10 cellular contexts compared by ENCODE assay signal in the genomic region with DNA sequence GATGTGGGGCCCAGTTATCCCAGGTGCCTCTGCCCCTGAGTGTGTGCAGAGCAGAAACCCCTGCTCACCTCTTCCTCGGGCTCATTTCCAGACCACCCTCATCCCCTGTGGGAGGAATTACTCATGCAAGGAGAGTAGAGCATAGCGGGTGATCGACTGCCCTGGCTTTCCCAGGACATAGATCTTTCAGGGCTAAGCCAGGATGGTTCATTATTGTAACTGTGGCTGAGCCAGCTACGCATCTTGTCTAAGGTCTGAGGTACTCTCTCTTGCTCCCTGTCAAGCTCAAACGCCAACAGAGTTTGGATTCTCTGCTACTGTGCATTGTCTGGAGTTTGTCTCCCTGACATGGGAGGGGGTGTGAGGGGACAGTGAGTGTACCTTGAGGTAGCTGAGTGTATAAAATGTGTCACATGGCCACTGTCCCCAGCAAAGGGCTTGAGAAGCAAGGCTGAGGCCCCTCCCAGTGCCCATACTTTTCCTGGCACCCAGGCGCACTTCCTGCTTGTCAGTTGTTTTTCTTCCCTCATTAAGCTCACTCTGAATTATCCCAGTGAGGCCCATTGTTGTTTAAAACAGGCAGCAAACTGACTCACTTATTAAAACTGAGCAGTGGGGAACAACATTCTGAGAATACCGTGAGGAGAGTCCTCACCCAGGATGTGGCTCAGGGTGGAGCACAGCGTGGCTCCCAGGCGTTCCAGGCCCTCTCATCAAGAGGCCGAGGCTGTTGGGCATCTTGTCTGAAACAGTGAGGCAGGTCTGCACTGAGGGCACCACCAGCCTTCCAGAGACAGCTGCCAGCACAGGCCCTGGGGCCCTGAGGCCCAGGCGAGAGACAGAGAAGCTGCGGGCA.
DNase-seq lines count a peak whose midpoint lies in the region; ATAC-seq and TF ChIP-seq lines count a peak whose summit lies in the region.
"Had no signal": no experiment of that assay in that cellular context is flagged by ENCODE, and none has a peak within 500 bp of the region (broad histone marks: within the 10 kb centered on the region; RNA-seq: fewer than 3 reads in every experiment).

No MANE protein-coding gene starts in this region.

- TF ChIP-seq CTCF in chondrocyte (IDR thresholded peaks at IDR 0.05) (no peak), Peyer's patch (IDR thresholded peaks at IDR 0.05) (no peak), psoas muscle (IDR thresholded peaks at IDR 0.05) (no peak)

- peak overlapping the region; percentile 57 for H3K27ac Mint-ChIP-seq in chondrocyte (ENCODE audit: unreplicated experiment)
- H3K27ac Mint-ChIP-seq: activated CD4-positive, alpha-beta T cell treated with anti-CD3 and anti-CD28 coated beads for 36 hours had no signal

- H3K27me3 Mint-ChIP-seq in chondrocyte (ENCODE audit: low read depth), result no peaks in the 10 kb centered on the region

- no peaks in the 10 kb centered on the region for H3K36me3 Mint-ChIP-seq in chondrocyte (ENCODE audit: low read depth)

- intact Hi-C loops in psoas muscle (cut with DNase I), result no loop called here

- H3K4me1 Mint-ChIP-seq in chondrocyte (ENCODE audit: low read depth), result peaks cover 51% of the 10 kb centered on the region
- H3K4me1 Mint-ChIP-seq: activated CD4-positive, alpha-beta T cell treated with anti-CD3 and anti-CD28 coated beads for 36 hours had no signal

- ATAC-seq in HG03342 (IDR thresholded peaks at IDR 0.05; ENCODE audit: unreplicated experiment) (no peak), psoas muscle (no peak)
- ATAC-seq: activated CD4-positive, alpha-beta T cell treated with anti-CD3 and anti-CD28 coated beads for 36 hours had no signal

- no peaks in the 10 kb centered on the region for H3K36me3 ChIP-seq in mesodermal cell (ENCODE audit: control insufficient read depth, insufficient read depth, low read length)
- H3K36me3 ChIP-seq in Peyer's patch, result no peaks in the 10 kb centered on the region
- no peaks in the 10 kb centered on the region for H3K36me3 ChIP-seq in psoas muscle (ENCODE audit: insufficient read depth in 1 of 2, low read depth in 1 of 2)

- H3K27ac ChIP-seq in mesodermal cell (ENCODE audit: low read depth, low read length, severe bottlenecking), result peak overlapping the region; percentile 84
- H3K27ac ChIP-seq in Peyer's patch, result peak overlapping the region in 2 of 4 donors; percentile 13 to 23
- H3K27ac ChIP-seq in psoas muscle, result no peak overlapping the region

- H3K9me3 Mint-ChIP-seq in chondrocyte (ENCODE audit: low read depth), result no peaks in the 10 kb centered on the region

- no peak for TF ChIP-seq POLR2A in Peyer's patch (IDR thresholded peaks at IDR 0.05)

- peaks cover 42% of the 10 kb centered on the region for H3K4me1 ChIP-seq in mesodermal cell (ENCODE audit: control insufficient read depth, insufficient read depth, low read length, poor library complexity, severe bottlenecking)
- H3K4me1 ChIP-seq in Peyer's patch, result no peaks in the 10 kb centered on the region
- H3K4me1 ChIP-seq in psoas muscle, result peaks cover 14% of the 10 kb centered on the region

- H3K27me3 ChIP-seq in Peyer's patch (no peaks in the 10 kb centered on the region), psoas muscle (ENCODE audit: insufficient read depth in 3 of 3, low read length in 2 of 3) (no peaks in the 10 kb centered on the region)

- peak; percentile 40; the same call in 1 of the 2 replicates for TF ChIP-seq EP300 in Ishikawa (IDR thresholded peaks at IDR 0.05; ENCODE audit: borderline replicate concordance)

- no peak overlapping the region for H3K4me3 ChIP-seq in mesodermal cell (ENCODE audit: extremely low read depth, insufficient read depth, low read length, poor library complexity, severe bottlenecking)
- H3K4me3 ChIP-seq in Peyer's patch, result no peak overlapping the region
- H3K4me3 ChIP-seq in psoas muscle, result no peak overlapping the region

- TF ChIP-seq RAD21 in Ishikawa (IDR thresholded peaks at IDR 0.05; ENCODE audit: low read depth), result no peak

- H3K4me3 Mint-ChIP-seq in chondrocyte (ENCODE audit: unreplicated experiment), result no peak overlapping the region
- H3K4me3 Mint-ChIP-seq: activated CD4-positive, alpha-beta T cell treated with anti-CD3 and anti-CD28 coated beads for 36 hours had no signal

- 74 to 76% methylated on average over 10 to 11 of the region's 12 CpGs for WGBS in mesodermal cell (ENCODE audit: insufficient coverage in 2 of 2), 2 experiments
- 78 to 83% (median 81%) methylated on average over 12 of the region's 12 CpGs for WGBS in psoas muscle, 3 donors

- peak; percentile 55 for DNase-seq in AG20443 (ENCODE audit: low spot score)
- no peak for DNase-seq in chondrocyte (ENCODE audit: low spot score)
- DNase-seq in Peyer's patch, result no peak
- no peak for DNase-seq in psoas muscle
- no peak for DNase-seq in T-helper 9 cell
- DNase-seq: activated CD4-positive, alpha-beta T cell treated with anti-CD3 and anti-CD28 coated beads for 36 hours; MM.1S had no signal

- H3K9me3 ChIP-seq in mesodermal cell (ENCODE audit: control insufficient read depth, low read length) (no peaks in the 10 kb centered on the region), Peyer's patch (no peaks in the 10 kb centered on the region), psoas muscle (no peaks in the 10 kb centered on the region)

TF ChIP-seq in Ishikawa, 13 proteins besides CTCF, POLR2A, EP300 and RAD21:
- TF ChIP-seq NFIC (IDR thresholded peaks at IDR 0.05) (peak; percentile 35; the same call in 1 of the 2 replicates), ZBTB7A (IDR thresholded peaks at IDR 0.05; ENCODE audit: low read depth) (no peak), TAF1 (IDR thresholded peaks at IDR 0.05; ENCODE audit: low read depth) (no peak), CEBPB (IDR thresholded peaks at IDR 0.05) (no peak), CREB1 (IDR thresholded peaks at IDR 0.05; ENCODE audit: low read depth) (no peak), FOXM1 (IDR thresholded peaks at IDR 0.05; ENCODE audit: borderline replicate concordance, low read depth) (peak; percentile 45; the same call in 1 of the 2 replicates), TEAD4 (IDR thresholded peaks at IDR 0.05) (peak; percentile 38; the same call in 1 of the 2 replicates), REST (IDR thresholded peaks at IDR 0.05; ENCODE audit: low read depth) (no peak), EGR1 (IDR thresholded peaks at IDR 0.05) (no peak), YY1 (IDR thresholded peaks at IDR 0.05; ENCODE audit: low read depth) (no peak), TCF12 (IDR thresholded peaks at IDR 0.05; ENCODE audit: low read depth) (peak; percentile 44; the same call in 1 of the 2 replicates)
- TF ChIP-seq, protein P1, sequence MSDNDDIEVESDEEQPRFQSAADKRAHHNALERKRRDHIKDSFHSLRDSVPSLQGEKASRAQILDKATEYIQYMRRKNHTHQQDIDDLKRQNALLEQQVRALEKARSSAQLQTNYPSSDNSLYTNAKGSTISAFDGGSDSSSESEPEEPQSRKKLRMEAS (IDR thresholded peaks at IDR 0.05), result 0 out of 2 replicates have a peak, but pooled peaks have one; percentile 25
- TF ChIP-seq, protein P2, sequence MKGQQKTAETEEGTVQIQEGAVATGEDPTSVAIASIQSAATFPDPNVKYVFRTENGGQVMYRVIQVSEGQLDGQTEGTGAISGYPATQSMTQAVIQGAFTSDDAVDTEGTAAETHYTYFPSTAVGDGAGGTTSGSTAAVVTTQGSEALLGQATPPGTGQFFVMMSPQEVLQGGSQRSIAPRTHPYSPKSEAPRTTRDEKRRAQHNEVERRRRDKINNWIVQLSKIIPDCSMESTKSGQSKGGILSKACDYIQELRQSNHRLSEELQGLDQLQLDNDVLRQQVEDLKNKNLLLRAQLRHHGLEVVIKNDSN (IDR thresholded peaks at IDR 0.05), result peak; percentile 62
